ENCODE assay signal across 1 cellular context in genomic region chr11:61793084-61793828, GRCh38.
TF ChIP-seq lines count a peak whose summit lies in the region.

No MANE protein-coding gene starts in this region.

TF ChIP-seq in K562, 482 proteins besides CTCF, POLR2A, EP300 and RAD21 (continued from another document and continues in another):
- TF ChIP-seq CLOCK (CRISPR knock-in tag; IDR thresholded peaks at IDR 0.05; ENCODE audit: borderline replicate concordance) (no peak), ZBTB8A (IDR thresholded peaks at IDR 0.05; ENCODE audit: partially characterized antibody) (no peak), ELF1 (tag; IDR thresholded peaks at IDR 0.05) (no peak), MXD1 (CRISPR knock-in tag; IDR thresholded peaks at IDR 0.05; ENCODE audit: borderline replicate concordance, poor library complexity, severe bottlenecking) (no peak), PHF8 (IDR thresholded peaks at IDR 0.05; ENCODE audit: borderline replicate concordance, low read length) (no peak), WHSC1 (IDR thresholded peaks at IDR 0.05; ENCODE audit: low read length) (no peak), SRSF3 (IDR thresholded peaks at IDR 0.05; ENCODE audit: insufficient read depth, low read length) (0 out of 2 replicates have a peak, but pooled peaks have one; percentile 44), ZNF184 (CRISPR knock-in tag; IDR thresholded peaks at IDR 0.05) (no peak), TEAD2 (tag; IDR thresholded peaks at IDR 0.05) (no peak), ZNF584 (CRISPR knock-in tag; IDR thresholded peaks at IDR 0.05; ENCODE audit: low read depth) (no peak), SNAPC5 (CRISPR knock-in tag; IDR thresholded peaks at IDR 0.05) (no peak), ZNF134 (CRISPR knock-in tag; conservative IDR thresholded peaks at IDR 0.05) (no peak), RNF2 (IDR thresholded peaks at IDR 0.05) (no peak), ZNF311 (CRISPR knock-in tag; IDR thresholded peaks at IDR 0.05) (no peak), MEIS2 (IDR thresholded peaks at IDR 0.05; ENCODE audit: partially characterized antibody) (no peak), ATF3 (IDR thresholded peaks at IDR 0.05) (no peak), ATF3 (CRISPR knock-in tag; conservative IDR thresholded peaks at IDR 0.05) (no peak), MBD2 (IDR thresholded peaks at IDR 0.05; ENCODE audit: borderline replicate concordance, low read depth) (no peak), ETV5 (CRISPR knock-in tag; IDR thresholded peaks at IDR 0.05; ENCODE audit: low read depth) (no peak; the same call in 1 of the 2 replicates), SMARCB1 (IDR thresholded peaks at IDR 0.05; ENCODE audit: insufficient read length, low read depth) (no peak), CREBBP (IDR thresholded peaks at IDR 0.05; ENCODE audit: low read depth, low read length) (no peak), ZFP30 (CRISPR knock-in tag; IDR thresholded peaks at IDR 0.05; ENCODE audit: borderline replicate concordance) (no peak), ADNP (tag; IDR thresholded peaks at IDR 0.05) (no peak), HMG20A (CRISPR knock-in tag; conservative IDR thresholded peaks at IDR 0.05) (no peak), ZC3H4 (CRISPR knock-in tag; IDR thresholded peaks at IDR 0.05; ENCODE audit: borderline replicate concordance) (no peak), CXXC5 (CRISPR knock-in tag; IDR thresholded peaks at IDR 0.05) (no peak), MAFF (IDR thresholded peaks at IDR 0.05; ENCODE audit: low read length) (no peak), PHB (CRISPR knock-in tag; IDR thresholded peaks at IDR 0.05) (no peak), GATA2 (CRISPR knock-in tag; IDR thresholded peaks at IDR 0.05) (no peak), SFPQ (IDR thresholded peaks at IDR 0.05; ENCODE audit: low read depth, low read length) (no peak), SREBF1 (IDR thresholded peaks at IDR 0.05; ENCODE audit: borderline replicate concordance, low read depth, low read length) (no peak), NCOA2 (IDR thresholded peaks at IDR 0.05; ENCODE audit: partially characterized antibody in 2 of 2) (no peak), RBFOX2 (IDR thresholded peaks at IDR 0.05; ENCODE audit: low read depth, low read length) (peak; percentile 60; the same call in 1 of the 2 replicates), FOXK1 (CRISPR knock-in tag; IDR thresholded peaks at IDR 0.05; ENCODE audit: borderline replicate concordance) (peak; percentile 9; the same call in 1 of the 2 replicates), ZNF253 (CRISPR knock-in tag; conservative IDR thresholded peaks at IDR 0.05) (no peak), TAF15 (IDR thresholded peaks at IDR 0.05; ENCODE audit: low read depth, low read length) (no peak), ZNF282 (CRISPR knock-in tag; IDR thresholded peaks at IDR 0.05) (no peak), PRDM10 (IDR thresholded peaks at IDR 0.05; ENCODE audit: partially characterized antibody) (no peak), SMARCC2 (IDR thresholded peaks at IDR 0.05; ENCODE audit: low read depth) (no peak), CREM (IDR thresholded peaks at IDR 0.05; ENCODE audit: low read depth) (no peak), POLR2B (IDR thresholded peaks at IDR 0.05; ENCODE audit: low read depth, partially characterized antibody) (peak; percentile 1), TARDBP (IDR thresholded peaks at IDR 0.05) (no peak), ILK (tag; IDR thresholded peaks at IDR 0.05; ENCODE audit: borderline replicate concordance, low read depth) (no peak), RB1 (IDR thresholded peaks at IDR 0.05; ENCODE audit: low read depth) (no peak)
- TF ChIP-seq, protein P1, sequence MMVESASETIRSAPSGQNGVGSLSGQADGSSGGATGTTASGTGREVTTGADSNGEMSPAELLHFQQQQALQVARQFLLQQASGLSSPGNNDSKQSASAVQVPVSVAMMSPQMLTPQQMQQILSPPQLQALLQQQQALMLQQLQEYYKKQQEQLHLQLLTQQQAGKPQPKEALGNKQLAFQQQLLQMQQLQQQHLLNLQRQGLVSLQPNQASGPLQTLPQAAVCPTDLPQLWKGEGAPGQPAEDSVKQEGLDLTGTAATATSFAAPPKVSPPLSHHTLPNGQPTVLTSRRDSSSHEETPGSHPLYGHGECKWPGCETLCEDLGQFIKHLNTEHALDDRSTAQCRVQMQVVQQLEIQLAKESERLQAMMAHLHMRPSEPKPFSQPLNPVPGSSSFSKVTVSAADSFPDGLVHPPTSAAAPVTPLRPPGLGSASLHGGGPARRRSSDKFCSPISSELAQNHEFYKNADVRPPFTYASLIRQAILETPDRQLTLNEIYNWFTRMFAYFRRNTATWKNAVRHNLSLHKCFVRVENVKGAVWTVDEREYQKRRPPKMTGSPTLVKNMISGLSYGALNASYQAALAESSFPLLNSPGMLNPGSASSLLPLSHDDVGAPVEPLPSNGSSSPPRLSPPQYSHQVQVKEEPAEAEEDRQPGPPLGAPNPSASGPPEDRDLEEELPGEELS (CRISPR knock-in tag; IDR thresholded peaks at IDR 0.05; ENCODE audit: borderline replicate concordance): 0 out of 2 replicates have a peak, but pooled peaks have one; percentile 14
- TF ChIP-seq, protein P2, sequence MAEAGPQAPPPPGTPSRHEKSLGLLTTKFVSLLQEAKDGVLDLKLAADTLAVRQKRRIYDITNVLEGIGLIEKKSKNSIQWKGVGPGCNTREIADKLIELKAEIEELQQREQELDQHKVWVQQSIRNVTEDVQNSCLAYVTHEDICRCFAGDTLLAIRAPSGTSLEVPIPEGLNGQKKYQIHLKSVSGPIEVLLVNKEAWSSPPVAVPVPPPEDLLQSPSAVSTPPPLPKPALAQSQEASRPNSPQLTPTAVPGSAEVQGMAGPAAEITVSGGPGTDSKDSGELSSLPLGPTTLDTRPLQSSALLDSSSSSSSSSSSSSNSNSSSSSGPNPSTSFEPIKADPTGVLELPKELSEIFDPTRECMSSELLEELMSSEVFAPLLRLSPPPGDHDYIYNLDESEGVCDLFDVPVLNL (CRISPR knock-in tag; IDR thresholded peaks at IDR 0.05; ENCODE audit: low read depth): no peak
- TF ChIP-seq, protein P3, sequence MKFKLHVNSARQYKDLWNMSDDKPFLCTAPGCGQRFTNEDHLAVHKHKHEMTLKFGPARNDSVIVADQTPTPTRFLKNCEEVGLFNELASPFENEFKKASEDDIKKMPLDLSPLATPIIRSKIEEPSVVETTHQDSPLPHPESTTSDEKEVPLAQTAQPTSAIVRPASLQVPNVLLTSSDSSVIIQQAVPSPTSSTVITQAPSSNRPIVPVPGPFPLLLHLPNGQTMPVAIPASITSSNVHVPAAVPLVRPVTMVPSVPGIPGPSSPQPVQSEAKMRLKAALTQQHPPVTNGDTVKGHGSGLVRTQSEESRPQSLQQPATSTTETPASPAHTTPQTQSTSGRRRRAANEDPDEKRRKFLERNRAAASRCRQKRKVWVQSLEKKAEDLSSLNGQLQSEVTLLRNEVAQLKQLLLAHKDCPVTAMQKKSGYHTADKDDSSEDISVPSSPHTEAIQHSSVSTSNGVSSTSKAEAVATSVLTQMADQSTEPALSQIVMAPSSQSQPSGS (CRISPR knock-in tag; IDR thresholded peaks at IDR 0.05): no peak
- TF ChIP-seq, protein P4, sequence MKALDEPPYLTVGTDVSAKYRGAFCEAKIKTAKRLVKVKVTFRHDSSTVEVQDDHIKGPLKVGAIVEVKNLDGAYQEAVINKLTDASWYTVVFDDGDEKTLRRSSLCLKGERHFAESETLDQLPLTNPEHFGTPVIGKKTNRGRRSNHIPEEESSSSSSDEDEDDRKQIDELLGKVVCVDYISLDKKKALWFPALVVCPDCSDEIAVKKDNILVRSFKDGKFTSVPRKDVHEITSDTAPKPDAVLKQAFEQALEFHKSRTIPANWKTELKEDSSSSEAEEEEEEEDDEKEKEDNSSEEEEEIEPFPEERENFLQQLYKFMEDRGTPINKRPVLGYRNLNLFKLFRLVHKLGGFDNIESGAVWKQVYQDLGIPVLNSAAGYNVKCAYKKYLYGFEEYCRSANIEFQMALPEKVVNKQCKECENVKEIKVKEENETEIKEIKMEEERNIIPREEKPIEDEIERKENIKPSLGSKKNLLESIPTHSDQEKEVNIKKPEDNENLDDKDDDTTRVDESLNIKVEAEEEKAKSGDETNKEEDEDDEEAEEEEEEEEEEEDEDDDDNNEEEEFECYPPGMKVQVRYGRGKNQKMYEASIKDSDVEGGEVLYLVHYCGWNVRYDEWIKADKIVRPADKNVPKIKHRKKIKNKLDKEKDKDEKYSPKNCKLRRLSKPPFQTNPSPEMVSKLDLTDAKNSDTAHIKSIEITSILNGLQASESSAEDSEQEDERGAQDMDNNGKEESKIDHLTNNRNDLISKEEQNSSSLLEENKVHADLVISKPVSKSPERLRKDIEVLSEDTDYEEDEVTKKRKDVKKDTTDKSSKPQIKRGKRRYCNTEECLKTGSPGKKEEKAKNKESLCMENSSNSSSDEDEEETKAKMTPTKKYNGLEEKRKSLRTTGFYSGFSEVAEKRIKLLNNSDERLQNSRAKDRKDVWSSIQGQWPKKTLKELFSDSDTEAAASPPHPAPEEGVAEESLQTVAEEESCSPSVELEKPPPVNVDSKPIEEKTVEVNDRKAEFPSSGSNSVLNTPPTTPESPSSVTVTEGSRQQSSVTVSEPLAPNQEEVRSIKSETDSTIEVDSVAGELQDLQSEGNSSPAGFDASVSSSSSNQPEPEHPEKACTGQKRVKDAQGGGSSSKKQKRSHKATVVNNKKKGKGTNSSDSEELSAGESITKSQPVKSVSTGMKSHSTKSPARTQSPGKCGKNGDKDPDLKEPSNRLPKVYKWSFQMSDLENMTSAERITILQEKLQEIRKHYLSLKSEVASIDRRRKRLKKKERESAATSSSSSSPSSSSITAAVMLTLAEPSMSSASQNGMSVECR (CRISPR knock-in tag; IDR thresholded peaks at IDR 0.05): no peak
